In the genomic region with DNA sequence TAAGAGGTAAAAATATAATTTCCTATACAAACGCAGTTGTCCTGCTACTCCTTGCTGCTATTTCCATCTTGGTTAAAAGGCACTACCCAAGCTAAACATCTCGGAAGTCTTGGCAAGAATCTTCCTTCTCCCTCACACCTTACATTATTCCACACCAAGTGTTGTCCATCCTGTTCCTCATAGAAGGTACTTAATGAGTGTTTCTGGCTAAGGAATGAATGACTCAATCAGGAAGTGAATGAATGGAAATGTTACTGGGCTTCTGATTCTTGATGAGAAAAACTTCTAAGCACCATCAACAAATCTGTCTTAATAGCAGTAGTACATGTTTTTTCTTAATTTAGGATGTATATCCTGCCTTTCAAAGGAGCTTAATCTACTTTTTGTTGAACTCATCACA, we compare ENCODE assay signal across 19 cellular contexts. TPM values are rescaled to one million over a fixed set of nuclear protein-coding genes. Genes with fewer than 3 reads are reported as not detected.
A peak's percentile ranks its signal among the peaks of the same experiment; 100 is the strongest.
DNase-seq lines count a peak whose midpoint lies in the region; FAIRE-seq and TF ChIP-seq lines count a peak whose summit lies in the region.
"Had no signal": no experiment of that assay in that cellular context is flagged by ENCODE, and none has a peak within 500 bp of the region (broad histone marks: within the 10 kb centered on the region; RNA-seq: fewer than 3 reads in every experiment).

No MANE protein-coding gene starts in this region.

- intact Hi-C loops in tibial artery (cut with DNase I; ENCODE audit: low total_unique reads): loop anchor here (10.0 kb wide), 1 partner anchor 273 kb away; no protein-coding TSS in a partner anchor

- H3K27ac Mint-ChIP-seq in mesothelial cell of epicardium: no peak overlapping the region
- H3K27ac Mint-ChIP-seq: CD14-positive monocyte; CD4-positive, alpha-beta T cell; CD8-positive, alpha-beta memory T cell; GM23338; H9 had no signal

- peak; percentile 13 for DNase-seq in HT1080 (ENCODE audit: low read depth)
- peak; percentile 62 for DNase-seq in bronchial epithelial cell (ENCODE audit: low read depth)
- DNase-seq in epithelial cell of esophagus (ENCODE audit: low read depth): peak; percentile 60
- no peak for DNase-seq in tibial artery
- no peak for DNase-seq in mesothelial cell of epicardium (ENCODE audit: low spot score in 2 of 2, unreplicated experiment in 2 of 2)
- DNase-seq in AML-193 (lab: John Stamatoyannopoulos, UW): no peak
- DNase-seq: BE2C; CD4-positive, alpha-beta T cell; CD8-positive, alpha-beta memory T cell; DMS 273 treated with DMSO at 0.1 percent for 48 hours; DND-41; H9 had no signal

- H3K9me3 Mint-ChIP-seq in mesothelial cell of epicardium: peaks cover 11% of the 10 kb centered on the region
- H3K9me3 Mint-ChIP-seq: CD14-positive monocyte; CD4-positive, alpha-beta T cell; GM23338; H9 had no signal

- no peaks in the 10 kb centered on the region for H3K36me3 Mint-ChIP-seq in mesothelial cell of epicardium
- H3K36me3 Mint-ChIP-seq: CD14-positive monocyte; CD8-positive, alpha-beta memory T cell had no signal

- no peaks in the 10 kb centered on the region for H3K4me1 ChIP-seq in tibial artery
- H3K4me1 ChIP-seq: BE2C; BLaER1 treated with 17β-estradiol and CSF1 and Interleukin-3, amounts not matched to agents 10 nM and 100 nM had no signal

- no peak for FAIRE-seq in bronchial epithelial cell (lab: Jason Lieb, UNC)
- FAIRE-seq: D721Med, G401.6, GM12892 had no signal

- no peaks in the 10 kb centered on the region for H3K36me3 ChIP-seq in bronchial epithelial cell (ENCODE audit: control insufficient read depth, insufficient read depth, low read length)
- H3K36me3 ChIP-seq in tibial artery: no peaks in the 10 kb centered on the region
- H3K36me3 ChIP-seq: BE2C; BLaER1 treated with 17β-estradiol and CSF1 and Interleukin-3, amounts not matched to agents 10 nM and 100 nM had no signal

- H3K27me3 Mint-ChIP-seq in mesothelial cell of epicardium (ENCODE audit: low read depth): no peaks in the 10 kb centered on the region

- H3K27me3 ChIP-seq in bronchial epithelial cell (ENCODE audit: control insufficient read depth, insufficient read depth, low read length) (no peaks in the 10 kb centered on the region), tibial artery (no peaks in the 10 kb centered on the region)
- H3K27me3 ChIP-seq: BE2C; BLaER1 treated with 17β-estradiol and CSF1 and Interleukin-3, amounts not matched to agents 10 nM and 100 nM had no signal

- no peaks in the 10 kb centered on the region for H3K9me3 ChIP-seq in tibial artery
- H3K9me3 ChIP-seq: BE2C; BLaER1 treated with 17β-estradiol and CSF1 and Interleukin-3, amounts not matched to agents 10 nM and 100 nM had no signal

- H3K4me3 ChIP-seq in bronchial epithelial cell (ENCODE audit: low read depth, low read length): no peak overlapping the region
- H3K4me3 ChIP-seq in epithelial cell of esophagus (ENCODE audit: low read length): no peak overlapping the region
- no peak overlapping the region for H3K4me3 ChIP-seq in tibial artery
- H3K4me3 ChIP-seq: BLaER1 treated with 17β-estradiol and CSF1 and Interleukin-3, amounts not matched to agents 10 nM and 100 nM; GM23338 had no signal

- H3K4me3 Mint-ChIP-seq in mesothelial cell of epicardium: no peak overlapping the region
- H3K4me3 Mint-ChIP-seq: CD14-positive monocyte; CD4-positive, alpha-beta T cell; CD8-positive, alpha-beta memory T cell; GM23338; H9 had no signal

- peaks cover 5% of the 10 kb centered on the region for H3K4me1 Mint-ChIP-seq in mesothelial cell of epicardium
- H3K4me1 Mint-ChIP-seq: CD14-positive monocyte; CD8-positive, alpha-beta memory T cell had no signal

- no peak for TF ChIP-seq CTCF in bronchial epithelial cell (IDR thresholded peaks at IDR 0.05; ENCODE audit: insufficient read depth, low read length, severe bottlenecking)
- TF ChIP-seq CTCF in epithelial cell of esophagus (IDR thresholded peaks at IDR 0.05; ENCODE audit: insufficient read depth, low read depth, low read length, missing control alignments): no peak
- TF ChIP-seq CTCF in tibial artery (IDR thresholded peaks at IDR 0.05): no peak
- no peak for TF ChIP-seq CTCF in mesothelial cell of epicardium (IDR thresholded peaks at IDR 0.05; ENCODE audit: unreplicated experiment)

- no peak overlapping the region for H3K27ac ChIP-seq in tibial artery
- H3K27ac ChIP-seq: BLaER1 treated with 17β-estradiol and CSF1 and Interleukin-3, amounts not matched to agents 10 nM and 100 nM had no signal

RNA-seq across cellular contexts. Expression of gene RSPO3, which starts 40.6 kb away (rescaled TPM):
- 0.10 and 0.11 TPM in 2 replicates for total RNA-seq in HT1080 (2014; rRNA removed; shearing (Covaris generic))
- polyA plus RNA-seq in HT1080 (2015; cell fraction: cytosol; rRNA removed): 0.08 and 0.12 TPM in 2 replicates
- polyA plus RNA-seq in HT1080 (2015; cell fraction: nucleus; rRNA removed): 0.05 and 0.22 TPM in 2 replicates
- total RNA-seq in bronchial epithelial cell: not detected in 2 replicates
- 26.3 to 31.1 TPM (median 30.1 TPM) in 3 replicates for total RNA-seq in mesothelial cell of epicardium
- total RNA-seq: A172; CD4-positive, alpha-beta T cell; CD8-positive, alpha-beta memory T cell; GM23338; H9 had no signal
- polyA plus RNA-seq: CD14-positive monocyte; CD8-positive, alpha-beta memory T cell; GM23338 had no signal

Comparison
In these comparisons a context has a peak if more than half of its experiments do, and no peak if none do; other contexts are left out.
1. DNase-seq: peak in HT1080 (single experiment), bronchial epithelial cell (single experiment) and epithelial cell of esophagus (single experiment); none in tibial artery (0 of 2), mesothelial cell of epicardium (0 of 2) and AML-193 (0 of 2).
2. RNA of gene RSPO3, which starts 40.6 kb away (total RNA-seq): 26.3 to 31.1 TPM in mesothelial cell of epicardium; 0.10 to 0.11 TPM in HT1080 and not detected in bronchial epithelial cell; every median in the first group is over 10 times any median in the second.